22 cellular contexts compared by ENCODE assay signal in genomic region chr13:65768545-65768944, GRCh38.
DNase-seq lines count a peak whose midpoint lies in the region; ATAC-seq and TF ChIP-seq lines count a peak whose summit lies in the region.
"Had no signal": no experiment of that assay in that cellular context is flagged by ENCODE, and none has a peak within 500 bp of the region (broad histone marks: within the 10 kb centered on the region; RNA-seq: fewer than 3 reads in every experiment).

No MANE protein-coding gene starts in this region.

- H3K36me3 ChIP-seq in iPS DF 6.9 (ENCODE audit: control insufficient read depth, insufficient read depth, low read length): no peaks in the 10 kb centered on the region
- H3K36me3 ChIP-seq in osteoblast (ENCODE audit: insufficient read depth, low read length): no peaks in the 10 kb centered on the region
- H3K36me3 ChIP-seq: MG63, SJSA1 had no signal

- no peak overlapping the region for H3K23ac ChIP-seq in H9 (ENCODE audit: insufficient read length, low read depth, low read length)

- H2AFZ ChIP-seq in H9 (ENCODE audit: low read length): peak overlapping the region; percentile 73
- H2AFZ ChIP-seq in osteoblast (ENCODE audit: low read length): peak overlapping the region; percentile 28

- TF ChIP-seq CTCF in H9 (conservative IDR thresholded peaks at IDR 0.05) (no peak), WTC11 (IDR thresholded peaks at IDR 0.05) (no peak), osteoblast (IDR thresholded peaks at IDR 0.05; ENCODE audit: extremely low read depth, low read depth, low read length) (no peak)

- H3K79me1 ChIP-seq in H9 (ENCODE audit: insufficient read depth, low read depth, low read length, poor library complexity, severe bottlenecking): no peaks in the 10 kb centered on the region

- H4K20me1 ChIP-seq in H9 (ENCODE audit: control insufficient read depth, insufficient read depth, insufficient read length): no peaks in the 10 kb centered on the region
- H4K20me1 ChIP-seq in osteoblast (ENCODE audit: insufficient read depth, low read length): no peaks in the 10 kb centered on the region

- DNase-seq in H9: peak; percentile 84
- DNase-seq in WTC11 (ENCODE audit: low spot score): peak; percentile 66
- peak; percentile 37 for DNase-seq in iPS DF 6.9 (ENCODE audit: low read depth, low spot score)
- DNase-seq in osteoblast (ENCODE audit: insufficient read length, low spot score, missing footprints): no peak
- DNase-seq in stimulated activated CD4-positive, alpha-beta T cell treated with anti-CD3 and anti-CD28 coated beads, Interleukin-15, amount 100 ng/mL, for 24 hours: no peak
- DNase-seq in NCI-H1694 treated with DMSO at 0.1 percent for 48 hours (lab: John Stamatoyannopoulos, UW): no peak
- no peak for DNase-seq in NCI-H1694 (lab: John Stamatoyannopoulos, UW)
- DNase-seq: CD4-positive, alpha-beta T cell; COR-L47; DND-41; H7; MG63; NCI-H1417; NCI-H187 treated with DMSO at 0.1 percent for 48 hours; NCI-H2107; NCI-H226; NCI-H524; NCI-H774; NK-92 treated with Interleukin-12 subunit alpha and Interleukin-12 subunit beta, amount 100 ng/mL, for 24 hours; OCI-M1 had no signal

- no peaks in the 10 kb centered on the region for H3K23me2 ChIP-seq in H9 (ENCODE audit: insufficient read length, low read depth, low read length, poor library complexity, severe bottlenecking)

- peak overlapping the region in 1 of 3 experiments; percentile 93; a peak in 2 of 7 replicates for H3K27ac Mint-ChIP-seq in H9
- peak overlapping the region; percentile 84 for H3K27ac Mint-ChIP-seq in WTC11
- H3K27ac Mint-ChIP-seq in stimulated activated memory B cell treated with anti-CD40 and anti-IgM and Interleukin-4, amounts not matched to agents 10 μg/mL and 1 μg/mL and 100 μg/mL, for 72 hours: no peak overlapping the region
- H3K27ac Mint-ChIP-seq: CD4-positive, alpha-beta T cell had no signal

- no peak overlapping the region for H3K27ac ChIP-seq in H9 (ENCODE audit: insufficient read length, low read depth, low read length)
- no peak overlapping the region for H3K27ac ChIP-seq in iPS DF 6.9 (ENCODE audit: low read length)
- no peak overlapping the region for H3K27ac ChIP-seq in osteoblast (ENCODE audit: low read depth, low read length)
- H3K27ac ChIP-seq: SJSA1 had no signal

- WGBS in H9 (ENCODE audit: extremely low coverage, insufficient read length, low lambda C conversion rate): no CpG with 5 or more reads among the region's 6 CpGs
- no CpG with 5 or more reads among the region's 6 CpGs for WGBS in iPS DF 6.9 (ENCODE audit: insufficient coverage, insufficient read length)

- H4K8ac ChIP-seq in H9 (replicated peaks; ENCODE audit: insufficient read length, low read depth, low read length): no peak overlapping the region

- H2AK5ac ChIP-seq in H9 (ENCODE audit: insufficient read length, low read length): no peak overlapping the region

- H3K4me1 Mint-ChIP-seq in H9 (peaks cover 5 to 9% of the 10 kb centered on the region in 2 experiments), WTC11 (peaks cover 10% of the 10 kb centered on the region)
- H3K4me1 Mint-ChIP-seq in stimulated activated memory B cell treated with anti-CD40 and anti-IgM and Interleukin-4, amounts not matched to agents 10 μg/mL and 1 μg/mL and 100 μg/mL, for 72 hours: no peaks in the 10 kb centered on the region

- no peak overlapping the region for H3T11ph ChIP-seq in H9 (ENCODE audit: low read length)

- POLR2A ChIA-PET in WTC11 (lab: Charles Lee): no interaction called here

- no peak overlapping the region for H4K91ac ChIP-seq in H9 (ENCODE audit: insufficient read length, low read depth, low read length)

- H3K56ac ChIP-seq in H9 (ENCODE audit: insufficient read length, low read depth, low read length): no peak overlapping the region

- no peak overlapping the region for H3K4ac ChIP-seq in H9 (ENCODE audit: low read depth, low read length)

- no peak overlapping the region for H2BK20ac ChIP-seq in H9 (ENCODE audit: low read depth, low read length, poor library complexity, severe bottlenecking)

- no peak overlapping the region for H3K14ac ChIP-seq in H9 (ENCODE audit: insufficient read depth, low read length)

- H3K79me2 ChIP-seq in H9 (ENCODE audit: insufficient read depth, low read length) (no peaks in the 10 kb centered on the region), osteoblast (ENCODE audit: insufficient read depth, low read length) (no peaks in the 10 kb centered on the region)

- H3K4me3 ChIP-seq in iPS DF 6.9 (ENCODE audit: low read length) (no peak overlapping the region), osteoblast (ENCODE audit: insufficient read depth, low read length) (no peak overlapping the region)
- H3K4me3 ChIP-seq: MG63, SJSA1 had no signal

- H2BK15ac ChIP-seq in H9 (ENCODE audit: low read depth, low read length): no peak overlapping the region

- CTCF ChIA-PET in WTC11 (lab: Charles Lee): no interaction called here

- no peak overlapping the region for H3K18ac ChIP-seq in H9 (ENCODE audit: insufficient read length, low read depth, low read length)

- H3K9me3 Mint-ChIP-seq in H9 (peaks cover 23 to 25% of the 10 kb centered on the region in 2 experiments), WTC11 (peaks cover 40% of the 10 kb centered on the region)
- peaks cover 15% of the 10 kb centered on the region for H3K9me3 Mint-ChIP-seq in stimulated activated memory B cell treated with anti-CD40 and anti-IgM and Interleukin-4, amounts not matched to agents 10 μg/mL and 1 μg/mL and 100 μg/mL, for 72 hours

- no peak overlapping the region for H3K4me3 Mint-ChIP-seq in H9
- 0 out of 2 replicates have a peak overlapping the region, but pooled peaks have one; percentile 10 for H3K4me3 Mint-ChIP-seq in WTC11
- H3K4me3 Mint-ChIP-seq in stimulated activated memory B cell treated with anti-CD40 and anti-IgM and Interleukin-4, amounts not matched to agents 10 μg/mL and 1 μg/mL and 100 μg/mL, for 72 hours: no peak overlapping the region
- H3K4me3 Mint-ChIP-seq: CD4-positive, alpha-beta T cell had no signal

- H2BK12ac ChIP-seq in H9 (ENCODE audit: insufficient read length, low read depth, low read length): no peak overlapping the region

- H3K4me1 ChIP-seq in H9 (ENCODE audit: insufficient read depth, low read length) (no peaks in the 10 kb centered on the region), iPS DF 6.9 (ENCODE audit: control insufficient read depth, insufficient read depth, low read length) (no peaks in the 10 kb centered on the region), osteoblast (ENCODE audit: insufficient read depth, low read length) (no peaks in the 10 kb centered on the region)
- H3K4me1 ChIP-seq: SJSA1 had no signal

- H2BK120ac ChIP-seq in H9 (ENCODE audit: low read depth, low read length, poor library complexity, severe bottlenecking): no peak overlapping the region

- H4K5ac ChIP-seq in H9 (ENCODE audit: insufficient read length, low read depth, low read length): no peak overlapping the region

- no peak overlapping the region for H2BK5ac ChIP-seq in H9 (ENCODE audit: insufficient read length, low read length)

- H3K36me3 Mint-ChIP-seq in H9 (ENCODE audit: insufficient read depth in 1 of 3, low read depth in 3 of 3) (peaks cover 7 to 20% (median 11%) of the 10 kb centered on the region in 3 experiments; a peak in 6 of 7 replicates), WTC11 (peaks cover 23% of the 10 kb centered on the region)
- no peaks in the 10 kb centered on the region for H3K36me3 Mint-ChIP-seq in stimulated activated memory B cell treated with anti-CD40 and anti-IgM and Interleukin-4, amounts not matched to agents 10 μg/mL and 1 μg/mL and 100 μg/mL, for 72 hours

- H3K27me3 Mint-ChIP-seq in H9 (ENCODE audit: low read depth): peaks cover 2% of the 10 kb centered on the region; the same call in 1 of the 2 replicates
- H3K27me3 Mint-ChIP-seq in WTC11 (ENCODE audit: low read depth): peaks cover 5% of the 10 kb centered on the region; the same call in 1 of the 2 replicates
- no peaks in the 10 kb centered on the region for H3K27me3 Mint-ChIP-seq in stimulated activated memory B cell treated with anti-CD40 and anti-IgM and Interleukin-4, amounts not matched to agents 10 μg/mL and 1 μg/mL and 100 μg/mL, for 72 hours
- H3K27me3 Mint-ChIP-seq: CD4-positive, alpha-beta T cell had no signal

- no peak overlapping the region for H3K9ac ChIP-seq in H9 (ENCODE audit: extremely low read depth, insufficient read length, low read length)

- ATAC-seq in WTC11: peak; percentile 99
- no peak for ATAC-seq in stimulated activated memory B cell treated with anti-CD40 and anti-IgM and Interleukin-4, amounts not matched to agents 10 μg/mL and 1 μg/mL and 100 μg/mL, for 72 hours

- H3K9me3 ChIP-seq in H9 (ENCODE audit: control insufficient read depth, low read depth, low read length) (no peaks in the 10 kb centered on the region), iPS DF 6.9 (ENCODE audit: control insufficient read depth, insufficient read depth, low read length) (no peaks in the 10 kb centered on the region), osteoblast (ENCODE audit: low read depth, low read length) (no peaks in the 10 kb centered on the region)
- H3K9me3 ChIP-seq: SJSA1 had no signal

- H3K27me3 ChIP-seq in H9 (ENCODE audit: insufficient read depth, low read length) (no peaks in the 10 kb centered on the region), iPS DF 6.9 (ENCODE audit: control insufficient read depth, insufficient read depth, low read length) (no peaks in the 10 kb centered on the region), osteoblast (ENCODE audit: insufficient read depth, low read length) (no peaks in the 10 kb centered on the region)
- H3K27me3 ChIP-seq: MG63, SJSA1 had no signal

- H3K4me2 ChIP-seq in H9 (ENCODE audit: insufficient read depth, insufficient read length, low read length) (no peak overlapping the region), osteoblast (ENCODE audit: insufficient read depth, low read length) (no peak overlapping the region)

TF ChIP-seq in WTC11, 78 proteins besides CTCF, POLR2A, EP300 and RAD21 (continues in another document):
- TF ChIP-seq ZNF138 (CRISPR knock-in tag; conservative IDR thresholded peaks at IDR 0.05): no peak
- no peak for TF ChIP-seq ESRRA (CRISPR knock-in tag; IDR thresholded peaks at IDR 0.05; ENCODE audit: borderline replicate concordance)
- TF ChIP-seq SOX15 (CRISPR knock-in tag; IDR thresholded peaks at IDR 0.05): no peak
- TF ChIP-seq ETV6 (CRISPR knock-in tag; IDR thresholded peaks at IDR 0.05): no peak
- TF ChIP-seq GABPB1 (CRISPR knock-in tag; IDR thresholded peaks at IDR 0.05): no peak

Comparison
In these comparisons a context has a peak if more than half of its experiments do, and no peak if none do; other contexts are left out.
1. DNase-seq: peak in H9 (single experiment), WTC11 (single experiment) and iPS DF 6.9 (single experiment); none in osteoblast (single experiment), stimulated activated CD4-positive, alpha-beta T cell treated with anti-CD3 and anti-CD28 coated beads, Interleukin-15, amount 100 ng/mL, for 24 hours (single experiment), NCI-H1694 treated with DMSO at 0.1 percent for 48 hours (single experiment) and NCI-H1694 (single experiment).